ENCODE assay signal across 16 cellular contexts in the genomic region with DNA sequence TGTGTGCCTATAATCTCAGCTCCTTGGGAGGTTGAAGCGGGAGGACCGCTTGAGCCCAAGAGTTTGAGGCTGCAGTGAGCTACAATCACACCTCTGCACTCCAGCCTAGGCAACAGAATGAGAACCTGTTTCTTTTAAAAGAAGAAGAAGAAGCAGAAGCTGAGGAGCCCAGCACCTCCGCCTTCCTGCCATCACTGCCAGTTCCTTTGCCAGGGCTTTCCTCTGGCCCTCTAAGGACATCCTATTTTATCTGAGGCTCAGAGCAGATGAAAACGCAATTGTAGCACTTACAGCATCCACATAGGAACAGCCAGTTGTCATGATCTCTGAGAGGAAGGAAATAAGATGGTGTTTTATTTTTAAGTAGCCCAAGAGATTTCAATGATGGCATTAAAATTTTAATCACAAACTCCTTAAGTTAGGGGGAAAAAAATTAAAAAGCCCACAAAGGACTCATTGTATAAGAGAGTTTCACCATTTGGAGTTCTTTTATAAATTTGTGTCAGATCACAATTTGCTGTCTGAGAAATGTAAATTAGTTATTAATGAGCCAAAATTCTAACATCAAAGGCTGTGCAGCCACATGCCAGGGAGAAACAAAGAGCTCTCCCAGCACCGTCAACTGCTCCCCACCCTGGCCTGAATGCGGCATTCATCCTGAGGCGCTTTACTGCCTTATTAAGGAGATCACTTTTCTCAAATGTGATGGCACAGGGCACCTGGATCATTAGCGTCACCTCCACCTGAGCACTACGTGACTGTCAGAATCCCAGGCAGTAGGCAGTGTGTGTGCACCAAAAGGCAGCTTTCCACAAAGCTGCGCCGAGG.
DNase-seq lines count a peak whose midpoint lies in the region; ATAC-seq, FAIRE-seq and TF ChIP-seq lines count a peak whose summit lies in the region.
"Had no signal": no experiment of that assay in that cellular context is flagged by ENCODE, and none has a peak within 500 bp of the region (broad histone marks: within the 10 kb centered on the region; RNA-seq: fewer than 3 reads in every experiment).

No MANE protein-coding gene starts in this region.

- DNase-seq in right cardiac atrium (no peak), Right ventricle myocardium superior (no peak), esophagus muscularis mucosa (ENCODE audit: extremely low spot score) (no peak), occipital lobe (lab: John Stamatoyannopoulos, UW) (peak; percentile 22), NCI-H2029 (lab: John Stamatoyannopoulos, UW) (no peak), pancreas (no peak)
- no peak for DNase-seq in activated CD4-positive, alpha-beta T cell treated with anti-CD3 and anti-CD28 coated beads for 4 hours
- DNase-seq: ACHN; activated naive CD8-positive, alpha-beta T cell treated with anti-CD3 and anti-CD28 coated beads, Interleukin-2, amount 10 ng/mL, durations not matched to agents 7 days and 5 days; cerebellar nuclear complex; GDM1; NCI-H187 treated with DMSO at 0.1 percent for 48 hours; NCI-H524; thyroid gland had no signal

- FAIRE-seq in pancreas (lab: Jason Lieb, UNC) = no peak

- TF ChIP-seq CTCF in esophagus muscularis mucosa (IDR thresholded peaks at IDR 0.05) (no peak), pancreas (IDR thresholded peaks at IDR 0.05) (no peak)

- H3K9me3 ChIP-seq in right cardiac atrium (ENCODE audit: control insufficient read depth, low read length) (no peaks in the 10 kb centered on the region), esophagus muscularis mucosa (no peaks in the 10 kb centered on the region), pancreas (no peaks in the 10 kb centered on the region)
- H3K9me3 ChIP-seq: HAP-1, thyroid gland had no signal

- H3K4me1 ChIP-seq in right cardiac atrium (ENCODE audit: control insufficient read depth, insufficient read depth, low read length) = peaks cover 11% of the 10 kb centered on the region
- peaks cover 26 to 51% (median 45%) of the 10 kb centered on the region in 4 donors for H3K4me1 ChIP-seq in esophagus muscularis mucosa
- H3K4me1 ChIP-seq in pancreas = no peaks in the 10 kb centered on the region
- H3K4me1 ChIP-seq: HAP-1 had no signal

- intact Hi-C loops in right cardiac atrium (cut with DNase I) (no loop called here), Right ventricle myocardium superior (cut with DNase I) (no loop called here), esophagus muscularis mucosa (cut with DNase I) (loop anchor here (5.0 kb wide), 1 partner anchor 134 kb away; no protein-coding TSS in a partner anchor), pancreas (cut with DNase I) (no loop called here)

- no peak for TF ChIP-seq POLR2A in esophagus muscularis mucosa (IDR thresholded peaks at IDR 0.05; ENCODE audit: low read depth)

- H3K27me3 ChIP-seq in right cardiac atrium (ENCODE audit: control insufficient read depth, insufficient read depth) (no peaks in the 10 kb centered on the region), esophagus muscularis mucosa (no peaks in the 10 kb centered on the region), pancreas (no peaks in the 10 kb centered on the region)
- H3K27me3 ChIP-seq: thyroid gland had no signal

- no peak for ATAC-seq in right cardiac atrium
- ATAC-seq in Right ventricle myocardium superior (ENCODE audit: poor library complexity) = no peak
- ATAC-seq in GM18861 (IDR thresholded peaks at IDR 0.05; ENCODE audit: unreplicated experiment) = no peak
- ATAC-seq in pancreas = no peak

- H3K36me3 ChIP-seq in esophagus muscularis mucosa (no peaks in the 10 kb centered on the region), pancreas (no peaks in the 10 kb centered on the region)
- H3K36me3 ChIP-seq: HAP-1, thyroid gland had no signal

- WGBS in right cardiac atrium = 83% methylated on average over 11 of the region's 11 CpGs
- WGBS in esophagus muscularis mucosa = 90% methylated on average over 11 of the region's 11 CpGs
- WGBS in pancreas, 2 donors = 94 to 97% methylated on average over 11 of the region's 11 CpGs

- TF ChIP-seq EP300 in esophagus muscularis mucosa (IDR thresholded peaks at IDR 0.05) = no peak

- H3K27ac ChIP-seq in right cardiac atrium (ENCODE audit: low read length) (peak overlapping the region; percentile 36), esophagus muscularis mucosa (replicated peaks in 1 of 4) (peak overlapping the region; percentile 76 to 88 (median 82)), pancreas (no peak overlapping the region)

- H3K4me3 ChIP-seq in right cardiac atrium (ENCODE audit: low read length) = no peak overlapping the region
- no peak overlapping the region for H3K4me3 ChIP-seq in esophagus muscularis mucosa
- no peak overlapping the region for H3K4me3 ChIP-seq in pancreas
- H3K4me3 ChIP-seq: HAP-1, thyroid gland had no signal

Comparison
In these comparisons a context has a peak if more than half of its experiments do, and no peak if none do; other contexts are left out.
1. H3K27ac ChIP-seq: peak in right cardiac atrium (single experiment) and esophagus muscularis mucosa (4 of 4); none in pancreas (0 of 4).